Comparison of ENCODE assay signal across 2 cellular contexts in genomic region chr15:71118345-71118744, GRCh38.
A peak's percentile ranks its signal among the peaks of the same experiment; 100 is the strongest.
TF ChIP-seq lines count a peak whose summit lies in the region.

No MANE protein-coding gene starts in this region.

TF ChIP-seq in IMR-90, 13 proteins besides CTCF, POLR2A, EP300 and RAD21:
- no peak for TF ChIP-seq RCOR1 (IDR thresholded peaks at IDR 0.05; ENCODE audit: insufficient replicate concordance, low read length)
- no peak for TF ChIP-seq CEBPB (IDR thresholded peaks at IDR 0.05; ENCODE audit: low read depth, low read length)
- TF ChIP-seq RFX5 (IDR thresholded peaks at IDR 0.05; ENCODE audit: low read depth, low read length) = no peak
- TF ChIP-seq SMC3 (IDR thresholded peaks at IDR 0.05; ENCODE audit: low read depth, low read length) = no peak
TF ChIP-seq in IMR-90: peak in this region for 0.

TF ChIP-seq in H1, 55 proteins besides CTCF, POLR2A, EP300 and RAD21:
- TF ChIP-seq SUZ12 (IDR thresholded peaks at IDR 0.05; ENCODE audit: low read length) (0 out of 2 replicates have a peak, but pooled peaks have one; percentile 13), RNF2 (IDR thresholded peaks at IDR 0.05; ENCODE audit: borderline replicate concordance, low read depth, low read length, missing control alignments, poor library complexity, severe bottlenecking) (no peak)
